17 cellular contexts compared by ENCODE assay signal in the genomic region with DNA sequence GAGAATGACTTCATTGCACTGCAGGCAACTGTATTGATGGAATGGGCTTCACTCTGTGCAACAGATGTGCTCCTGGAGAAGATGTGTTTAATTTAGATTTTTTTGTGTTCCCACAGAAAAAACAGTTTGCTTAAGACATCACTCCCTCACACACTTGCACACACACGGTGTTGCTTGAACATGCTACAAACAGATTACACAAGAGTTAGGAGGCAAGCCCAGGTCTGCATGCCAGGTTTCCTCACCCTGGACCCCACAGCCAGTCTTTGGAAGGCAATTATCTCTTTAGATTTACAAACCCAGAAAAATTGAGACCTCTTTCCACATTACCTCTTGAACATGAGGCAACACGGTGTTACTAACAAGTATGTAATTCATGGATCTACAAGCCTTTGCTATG.
"Had no signal": no experiment of that assay in that cellular context is flagged by ENCODE, and none has a peak within 500 bp of the region (broad histone marks: within the 10 kb centered on the region; RNA-seq: fewer than 3 reads in every experiment).

No MANE protein-coding gene starts in this region.

- H3K9me3 Mint-ChIP-seq: activated naive CD8-positive, alpha-beta T cell treated with anti-CD3 and anti-CD28 coated beads, Interleukin-2, amount 50 U/mL, for 24 hours; activated T-cell treated with anti-CD3 and anti-CD28 coated beads, Interleukin-2, amount 50 U/mL, for 72 hours; immature natural killer cell; naive thymus-derived CD8-positive, alpha-beta T cell had no signal

- H3K27ac Mint-ChIP-seq: activated naive CD8-positive, alpha-beta T cell treated with anti-CD3 and anti-CD28 coated beads, Interleukin-2, amount 50 U/mL, for 24 hours; activated T-cell treated with anti-CD3 and anti-CD28 coated beads, Interleukin-2, amount 50 U/mL, for 72 hours; immature natural killer cell; naive thymus-derived CD8-positive, alpha-beta T cell had no signal

- H3K4me3 ChIP-seq: cardiac muscle cell, mucosa of descending colon, stomach, thoracic aorta had no signal

- DNase-seq: activated CD4-positive, alpha-beta T cell treated with anti-CD3 and anti-CD28 coated beads, Interleukin-2, amount 50 U/mL, for 48 hours; activated CD4-positive, CD25-positive, alpha-beta regulatory T cell treated with anti-CD3 and anti-CD28 coated beads, Interleukin-2, amount 50 U/mL, for 72 hours; activated naive CD4-positive, alpha-beta T cell; activated naive CD8-positive, alpha-beta T cell treated with anti-CD3 and anti-CD28 coated beads, Interleukin-2, amount 50 U/mL, for 24 hours; activated T-cell treated with anti-CD3 and anti-CD28 coated beads, Interleukin-2, amount 50 U/mL, for 72 hours; effector CD4-positive, alpha-beta T cell; immature natural killer cell; left cardiac atrium; mucosa of descending colon; naive thymus-derived CD8-positive, alpha-beta T cell; occipital lobe; stimulated activated CD4-positive, alpha-beta T cell treated with anti-CD3 and anti-CD28 coated beads, Interleukin-15, amount 100 ng/mL, for 24 hours; stimulated activated CD4-positive, alpha-beta T cell treated with anti-CD3 and anti-CD28 coated beads, Interleukin-4, amount 100 ng/mL, for 4 hours; stomach; T-helper 2 cell had no signal

- H3K4me1 Mint-ChIP-seq: activated naive CD8-positive, alpha-beta T cell treated with anti-CD3 and anti-CD28 coated beads, Interleukin-2, amount 50 U/mL, for 24 hours; immature natural killer cell; naive thymus-derived CD8-positive, alpha-beta T cell had no signal

- H3K36me3 Mint-ChIP-seq: immature natural killer cell; naive thymus-derived CD8-positive, alpha-beta T cell had no signal

- H3K4me3 Mint-ChIP-seq: activated naive CD8-positive, alpha-beta T cell treated with anti-CD3 and anti-CD28 coated beads, Interleukin-2, amount 50 U/mL, for 24 hours; activated T-cell treated with anti-CD3 and anti-CD28 coated beads, Interleukin-2, amount 50 U/mL, for 72 hours; immature natural killer cell; naive thymus-derived CD8-positive, alpha-beta T cell had no signal

- ATAC-seq: activated naive CD8-positive, alpha-beta T cell treated with anti-CD3 and anti-CD28 coated beads, Interleukin-2, amount 50 U/mL, for 24 hours; activated T-cell treated with anti-CD3 and anti-CD28 coated beads, Interleukin-2, amount 50 U/mL, for 72 hours; naive thymus-derived CD8-positive, alpha-beta T cell had no signal
